ENCODE assay signal across 4 cellular contexts in genomic region chr4:13942936-13943335, GRCh38.
"Had no signal": no experiment of that assay in that cellular context is flagged by ENCODE, and none has a peak within 500 bp of the region (broad histone marks: within the 10 kb centered on the region; RNA-seq: fewer than 3 reads in every experiment).

No MANE protein-coding gene starts in this region.

- H2AFZ ChIP-seq: GM23338 had no signal

- DNase-seq: H9, HCEC 1CT, IMR-90 had no signal

- H3K4me2 ChIP-seq: GM23338 had no signal

- H3K4me3 ChIP-seq: GM23338 had no signal
